8 cellular contexts compared by ENCODE assay signal in the genomic region with DNA sequence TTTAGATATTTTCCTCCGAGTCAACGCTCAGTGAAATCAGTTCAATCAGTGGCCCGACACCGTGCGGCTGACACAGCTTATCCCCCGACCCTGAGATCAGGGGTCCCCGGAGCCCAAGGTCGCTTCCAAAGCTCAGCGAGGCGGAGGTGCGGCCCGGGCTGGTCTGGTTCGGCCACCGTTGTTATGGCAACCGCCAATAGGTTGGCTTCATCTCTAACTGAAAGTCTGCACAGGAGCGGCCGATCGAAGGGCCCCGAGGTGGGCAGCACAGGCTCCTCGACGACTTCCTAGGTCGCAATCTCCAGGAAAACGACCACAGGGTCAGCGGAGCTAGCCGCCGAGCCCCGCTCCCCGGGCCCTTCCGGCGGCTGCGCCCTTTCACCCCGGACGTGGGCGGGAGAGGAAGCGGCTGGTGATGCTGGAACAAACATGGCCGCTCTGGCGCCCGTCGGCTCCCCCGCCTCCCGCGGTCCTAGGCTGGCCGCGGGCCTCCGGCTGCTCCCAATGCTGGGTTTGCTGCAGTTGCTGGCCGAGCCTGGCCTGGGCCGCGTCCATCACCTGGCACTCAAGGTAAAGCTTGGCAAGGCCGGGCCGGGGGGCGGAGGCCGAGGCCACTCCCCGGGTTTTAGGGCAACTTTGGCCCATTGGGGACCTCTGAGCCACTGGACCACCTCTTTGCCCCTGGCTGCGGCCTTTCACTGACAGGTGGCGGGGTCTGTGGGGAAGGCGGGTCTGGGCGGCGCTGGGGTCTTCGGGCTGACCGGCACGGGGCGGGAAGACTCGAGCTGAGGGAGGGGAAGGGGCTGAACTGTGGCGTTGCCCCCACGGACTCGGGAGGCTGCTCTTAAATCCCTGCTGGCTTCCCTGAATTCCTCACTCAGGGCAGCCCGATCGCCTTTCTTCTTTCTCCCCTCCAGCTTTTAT. TPM values are rescaled to one million over a fixed set of nuclear protein-coding genes. Genes with fewer than 3 reads are reported as not detected.
DNase-seq lines count a peak whose midpoint lies in the region; ATAC-seq and TF ChIP-seq lines count a peak whose summit lies in the region.

TSS of gene GPR107 (plus strand) at position 403 of the 924 bp plus-strand sequence. CDS start at position 430, 27 bp downstream.

- peak; percentile 96 for ATAC-seq in CD8-positive, alpha-beta T cell
- peak; percentile 87 for ATAC-seq in GM19455 (IDR thresholded peaks at IDR 0.05; ENCODE audit: unreplicated experiment)

- POLR2A ChIA-PET in CD8-positive, alpha-beta T cell (lab: Charles Lee) = interaction anchor here (0.9 to 2.1 kb wide), 11 partner anchors 11 to 187 kb away, joined by 3 to 25 read pairs (median 4); partner anchors contain the start of gene FNBP1

- TF ChIP-seq CTCF in CD8-positive, alpha-beta T cell (IDR thresholded peaks at IDR 0.05) = no peak
- TF ChIP-seq CTCF in fibroblast of the aortic adventitia (IDR thresholded peaks at IDR 0.05; ENCODE audit: insufficient read depth, low read length) = no peak
- TF ChIP-seq CTCF in nephron progenitor cell (IDR thresholded peaks at IDR 0.05) = no peak
- TF ChIP-seq CTCF in stomach (IDR thresholded peaks at IDR 0.05) = no peak

- intact Hi-C loops in CD8-positive, alpha-beta T cell (cut with DNase I, micrococcal nuclease) = loop anchor here (1.0 to 5.0 kb wide), 6 partner anchors 10 to 251 kb away; partner anchors contain the start of genes C9orf78 (in 1 of the 2), FNBP1 (in 1 of the 2), TOR1A (in 1 of the 2) and TOR1B (in 1 of the 2)
- intact Hi-C loops in stomach (cut with DNase I; ENCODE audit: low total_unique reads) = no loop called here

- 0% methylated on average over 33 to 68 of the region's 68 CpGs for WGBS in stomach, 5 donors

- peak within 1 kb of the TSS; percentile 92 for H3K27ac ChIP-seq in CD8-positive, alpha-beta T cell (ENCODE audit: low read depth, low read length)
- H3K27ac ChIP-seq in stomach = peak within 1 kb of the TSS; percentile 84 to 93 (median 92)

- H3K4me3 ChIP-seq in CD8-positive, alpha-beta T cell (ENCODE audit: low read depth, low read length) = peak within 1 kb of the TSS; percentile 99
- peak within 1 kb of the TSS; percentile 83 for H3K4me3 ChIP-seq in fibroblast of the aortic adventitia (ENCODE audit: low read depth, low read length)
- H3K4me3 ChIP-seq in stomach = peak within 1 kb of the TSS; percentile 76 to 99 (median 92)

- peak; percentile 77 for TF ChIP-seq POLR2A in Raji (IDR thresholded peaks at IDR 0.05; ENCODE audit: insufficient read depth, low read depth, low read length)
- TF ChIP-seq POLR2A in stomach (IDR thresholded peaks at IDR 0.05) = peak in 1 of 4 donors; percentile 28

- H3K4me1 Mint-ChIP-seq in CD8-positive, alpha-beta T cell (ENCODE audit: low read depth) = peaks cover 31% of the 10 kb centered on the region
- peaks cover 29% of the 10 kb centered on the region for H3K4me1 Mint-ChIP-seq in nephron progenitor cell

- H3K36me3 Mint-ChIP-seq in CD8-positive, alpha-beta T cell = peaks cover 17% of the 10 kb centered on the region
- H3K36me3 Mint-ChIP-seq in nephron progenitor cell (ENCODE audit: low read depth) = peaks cover 9% of the 10 kb centered on the region

- no peak for TF ChIP-seq EP300 in stomach (IDR thresholded peaks at IDR 0.05)

- peak within 1 kb of the TSS; percentile 92 for H3K4me3 Mint-ChIP-seq in CD8-positive, alpha-beta T cell
- peak within 1 kb of the TSS; percentile 95 for H3K4me3 Mint-ChIP-seq in nephron progenitor cell

- DNase-seq in CD8-positive, alpha-beta T cell = peak; percentile 46 to 81 (median 72)
- DNase-seq in HUDEP-2 (lab: John Stamatoyannopoulos, UW; ENCODE audit: unreplicated experiment in 76 of 76) (peak in 62 of 76 experiments; percentile 9 to 76 (median 52)), fibroblast of the aortic adventitia (ENCODE audit: low read depth) (peak; percentile 59), nephron progenitor cell (peak; percentile 85), stomach (peak; percentile 75)
- DNase-seq in activated effector memory CD4-positive, alpha-beta T cell treated with anti-CD3 and anti-CD28 coated beads, Interleukin-2, amount 50 U/mL, for 16 hours = peak; percentile 93

- H3K9me3 ChIP-seq in CD8-positive, alpha-beta T cell (ENCODE audit: low read length) = no peaks in the 10 kb centered on the region
- H3K9me3 ChIP-seq in stomach = no peaks in the 10 kb centered on the region

- peak within 1 kb of the TSS; percentile 93 for H3K27ac Mint-ChIP-seq in CD8-positive, alpha-beta T cell
- peak within 1 kb of the TSS; percentile 97 for H3K27ac Mint-ChIP-seq in nephron progenitor cell

- no peaks in the 10 kb centered on the region for H3K27me3 ChIP-seq in CD8-positive, alpha-beta T cell (ENCODE audit: insufficient read depth, low read length)
- H3K27me3 ChIP-seq in stomach = no peaks in the 10 kb centered on the region

- H3K27me3 Mint-ChIP-seq in CD8-positive, alpha-beta T cell (ENCODE audit: low read depth) = no peaks in the 10 kb centered on the region
- no peaks in the 10 kb centered on the region for H3K27me3 Mint-ChIP-seq in nephron progenitor cell (ENCODE audit: low read depth, poor library complexity)

- no peaks in the 10 kb centered on the region for H3K36me3 ChIP-seq in CD8-positive, alpha-beta T cell (ENCODE audit: insufficient read depth, low read length)
- H3K36me3 ChIP-seq in stomach = peaks cover 0 to 10% (median 7%) of the 10 kb centered on the region in 4 donors

- CTCF ChIA-PET in CD8-positive, alpha-beta T cell (lab: Charles Lee) = interaction anchor here (0.5 to 1.5 kb wide), 7 partner anchors 10 to 654 kb away, joined by 3 to 9 read pairs (median 4); no protein-coding TSS in a partner anchor

- H3K9me3 Mint-ChIP-seq in CD8-positive, alpha-beta T cell = no peaks in the 10 kb centered on the region
- no peaks in the 10 kb centered on the region for H3K9me3 Mint-ChIP-seq in nephron progenitor cell

- H3K4me1 ChIP-seq in CD8-positive, alpha-beta T cell (ENCODE audit: insufficient read depth, low read length) = peaks cover 26% of the 10 kb centered on the region
- peaks cover 24 to 51% (median 37%) of the 10 kb centered on the region in 4 donors for H3K4me1 ChIP-seq in stomach

RNA-seq across cellular contexts. Expression of gene GPR107, which starts in this region (rescaled TPM):
- total RNA-seq in CD8-positive, alpha-beta T cell = 10 to 100 TPM; 23.7 to 25.2 TPM
- total RNA-seq in fibroblast of the aortic adventitia (ENCODE audit: low replicate concordance) (11.5 and 30.9 TPM in 2 replicates), stomach (10 to 100 TPM in 4 of 5 donors, 1 to 10 TPM in 1; 5.3 to 37.8 (median 21.4) TPM)
- polyA plus RNA-seq in stomach = 1 to 10 TPM; 3.4 to 7.9 (median 6.4) TPM

Comparison
In these comparisons a context has a peak if more than half of its experiments do, and no peak if none do; other contexts are left out.
1. Peak in every context shown above with its lines: DNase-seq, ATAC-seq, H3K4me3 ChIP-seq and H3K27ac ChIP-seq.